In genomic region chr5:160769264-160769663, GRCh38 we compare ENCODE assay signal across 17 cellular contexts.
DNase-seq lines count a peak whose midpoint lies in the region; ATAC-seq lines count a peak whose summit lies in the region.
"Had no signal": no experiment of that assay in that cellular context is flagged by ENCODE, and none has a peak within 500 bp of the region (broad histone marks: within the 10 kb centered on the region; RNA-seq: fewer than 3 reads in every experiment).

No MANE protein-coding gene starts in this region.

- ATAC-seq in stimulated activated effector memory CD8-positive, alpha-beta T cell treated with anti-CD3 and anti-CD28 coated beads, Interleukin-12 subunit alpha, Interleukin-12 subunit beta, amount 100 ng/mL, for 72 hours, result no peak
- ATAC-seq: activated T-cell treated with anti-CD3 and anti-CD28 coated beads, Interleukin-2, amount 50 U/mL, for 4 hours; body of pancreas; right lobe of liver; stimulated activated naive CD8-positive, alpha-beta T cell treated with anti-CD3 and anti-CD28 coated beads, Interleukin-15, Interleukin-2, amounts not matched to agents 100 U/mL and 50 U/mL, for 24 hours had no signal

- H3K27ac Mint-ChIP-seq in stimulated activated effector memory CD8-positive, alpha-beta T cell treated with anti-CD3 and anti-CD28 coated beads, Interleukin-12 subunit alpha, Interleukin-12 subunit beta, amount 100 ng/mL, for 72 hours, result no peak overlapping the region
- H3K27ac Mint-ChIP-seq in immature natural killer cell, result no peak overlapping the region
- H3K27ac Mint-ChIP-seq: activated CD4-positive, alpha-beta T cell treated with anti-CD3 and anti-CD28 coated beads, Interleukin-2, amount 10 ng/mL, durations not matched to agents 24 days and 14 days had no signal

- no peaks in the 10 kb centered on the region for H3K4me1 Mint-ChIP-seq in stimulated activated effector memory CD8-positive, alpha-beta T cell treated with anti-CD3 and anti-CD28 coated beads, Interleukin-12 subunit alpha, Interleukin-12 subunit beta, amount 100 ng/mL, for 72 hours
- H3K4me1 Mint-ChIP-seq in immature natural killer cell, result no peaks in the 10 kb centered on the region
- H3K4me1 Mint-ChIP-seq: activated CD4-positive, alpha-beta T cell treated with anti-CD3 and anti-CD28 coated beads, Interleukin-2, amount 10 ng/mL, durations not matched to agents 24 days and 14 days had no signal

- H3K36me3 Mint-ChIP-seq in stimulated activated effector memory CD8-positive, alpha-beta T cell treated with anti-CD3 and anti-CD28 coated beads, Interleukin-12 subunit alpha, Interleukin-12 subunit beta, amount 100 ng/mL, for 72 hours, result no peaks in the 10 kb centered on the region
- no peaks in the 10 kb centered on the region for H3K36me3 Mint-ChIP-seq in immature natural killer cell

- no peaks in the 10 kb centered on the region for H3K9me3 Mint-ChIP-seq in stimulated activated effector memory CD8-positive, alpha-beta T cell treated with anti-CD3 and anti-CD28 coated beads, Interleukin-12 subunit alpha, Interleukin-12 subunit beta, amount 100 ng/mL, for 72 hours
- peaks cover 0 to 2% (median 0%) of the 10 kb centered on the region in 6 donors for H3K9me3 Mint-ChIP-seq in immature natural killer cell
- H3K9me3 Mint-ChIP-seq: activated CD4-positive, alpha-beta T cell treated with anti-CD3 and anti-CD28 coated beads, Interleukin-2, amount 10 ng/mL, durations not matched to agents 24 days and 14 days; activated T-cell treated with anti-CD3 and anti-CD28 coated beads, Interleukin-2, amount 50 U/mL, for 4 hours; neural crest cell had no signal

- peak; percentile 2 for DNase-seq in DMS 273 treated with DMSO at 0.1 percent for 48 hours (lab: John Stamatoyannopoulos, UW)
- DNase-seq in NCI-H1417 (lab: John Stamatoyannopoulos, UW), result peak; percentile 25 to 87 (median 63)
- DNase-seq in NCI-H2171 treated with DMSO at 0.1 percent for 48 hours (lab: John Stamatoyannopoulos, UW), result peak; percentile 65
- peak; percentile 78 for DNase-seq in SHP77 treated with DMSO at 0.1 percent for 48 hours (lab: John Stamatoyannopoulos, UW)
- no peak for DNase-seq in stimulated activated effector memory CD8-positive, alpha-beta T cell treated with anti-CD3 and anti-CD28 coated beads, Interleukin-12 subunit alpha, Interleukin-12 subunit beta, amount 100 ng/mL, for 72 hours (ENCODE audit: low spot score in 2 of 2)
- DNase-seq in immature natural killer cell, result no peak
- DNase-seq in iPS-NIHi7 (ENCODE audit: extremely low spot score), result no peak
- no peak for DNase-seq in C1 segment of cervical spinal cord (lab: John Stamatoyannopoulos, UW)
- DNase-seq: activated CD4-positive, alpha-beta T cell treated with anti-CD3 and anti-CD28 coated beads, Interleukin-2, amount 10 ng/mL, durations not matched to agents 24 days and 14 days; activated T-cell treated with anti-CD3 and anti-CD28 coated beads, Interleukin-2, amount 50 U/mL, for 4 hours; body of pancreas; cerebellar nuclear complex; NCI-H2227 treated with DMSO at 0.1 percent for 48 hours; right lobe of liver; RPMI8226; stimulated activated naive CD8-positive, alpha-beta T cell treated with anti-CD3 and anti-CD28 coated beads, Interleukin-15, Interleukin-2, amounts not matched to agents 100 U/mL and 50 U/mL, for 24 hours had no signal

- peaks cover 0 to 4% (median 4%) of the 10 kb centered on the region in 3 donors for H3K27me3 Mint-ChIP-seq in immature natural killer cell (ENCODE audit: low read depth in 3 of 3)
- H3K27me3 Mint-ChIP-seq: activated CD4-positive, alpha-beta T cell treated with anti-CD3 and anti-CD28 coated beads, Interleukin-2, amount 10 ng/mL, durations not matched to agents 24 days and 14 days had no signal

- no peak overlapping the region for H3K4me3 Mint-ChIP-seq in stimulated activated effector memory CD8-positive, alpha-beta T cell treated with anti-CD3 and anti-CD28 coated beads, Interleukin-12 subunit alpha, Interleukin-12 subunit beta, amount 100 ng/mL, for 72 hours
- H3K4me3 Mint-ChIP-seq in immature natural killer cell, result no peak overlapping the region
- H3K4me3 Mint-ChIP-seq: activated CD4-positive, alpha-beta T cell treated with anti-CD3 and anti-CD28 coated beads, Interleukin-2, amount 10 ng/mL, durations not matched to agents 24 days and 14 days; activated T-cell treated with anti-CD3 and anti-CD28 coated beads, Interleukin-2, amount 50 U/mL, for 4 hours; neural crest cell had no signal

Comparison
In these comparisons a context has a peak if more than half of its experiments do, and no peak if none do; other contexts are left out.
1. DNase-seq: peak in DMS 273 treated with DMSO at 0.1 percent for 48 hours (single experiment), NCI-H1417 (3 of 3), NCI-H2171 treated with DMSO at 0.1 percent for 48 hours (single experiment) and SHP77 treated with DMSO at 0.1 percent for 48 hours (single experiment); none in stimulated activated effector memory CD8-positive, alpha-beta T cell treated with anti-CD3 and anti-CD28 coated beads, Interleukin-12 subunit alpha, Interleukin-12 subunit beta, amount 100 ng/mL, for 72 hours (0 of 2), immature natural killer cell (0 of 3), iPS-NIHi7 (single experiment) and C1 segment of cervical spinal cord (0 of 14).